In the genomic region with DNA sequence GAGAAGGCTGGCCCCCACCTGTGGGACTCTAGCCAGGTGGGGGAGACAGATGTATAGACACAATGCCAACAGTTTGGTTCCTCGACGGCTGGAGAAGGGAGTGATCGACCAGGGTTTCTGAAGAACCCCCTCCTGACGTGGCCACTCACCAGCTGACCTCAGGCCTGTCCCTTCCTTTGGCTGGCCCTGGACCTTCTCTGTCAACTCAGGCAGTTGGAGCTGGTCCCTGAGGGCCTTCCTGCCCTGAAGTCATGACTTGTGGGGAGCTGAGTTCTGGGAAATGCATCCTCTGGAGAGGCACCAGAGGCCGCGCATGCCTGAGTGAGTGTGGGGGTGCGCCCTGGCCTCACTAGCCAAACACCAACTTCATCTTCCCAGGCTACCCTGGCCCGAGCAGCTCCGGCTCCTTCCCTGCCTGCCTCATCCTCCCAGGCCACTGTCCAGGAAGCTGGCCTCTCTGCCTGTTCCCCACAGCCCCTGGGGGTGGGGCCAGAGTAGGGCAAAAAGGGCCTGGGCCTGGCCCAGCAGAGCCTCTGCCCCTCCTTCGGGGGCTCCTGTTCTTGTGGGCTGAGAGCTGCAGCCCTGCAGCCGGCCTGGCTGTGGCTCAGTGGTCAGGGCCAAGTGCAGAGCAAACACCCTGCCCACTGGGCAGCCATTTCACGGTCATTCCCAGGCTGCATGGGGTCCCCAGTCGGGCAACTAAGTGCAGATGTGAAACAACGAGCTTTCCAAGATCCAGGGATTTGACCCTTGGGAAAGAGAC, we compare ENCODE assay signal across 10 cellular contexts. TPM values are rescaled to one million over a fixed set of nuclear protein-coding genes. Genes with fewer than 3 reads are reported as not detected.
DNase-seq lines count a peak whose midpoint lies in the region; ATAC-seq and TF ChIP-seq lines count a peak whose summit lies in the region.
"Had no signal": no experiment of that assay in that cellular context is flagged by ENCODE, and none has a peak within 500 bp of the region (broad histone marks: within the 10 kb centered on the region; RNA-seq: fewer than 3 reads in every experiment).

No MANE protein-coding gene starts in this region.

- TF ChIP-seq CTCF in HEK293 (tag by site-specific recombination; IDR thresholded peaks at IDR 0.05) (no peak), lower lobe of right lung (IDR thresholded peaks at IDR 0.05) (no peak), suprapubic skin (IDR thresholded peaks at IDR 0.05) (no peak)

- DNase-seq in lower lobe of right lung (no peak), suprapubic skin (ENCODE audit: low spot score in 2 of 2) (no peak), posterior cingulate gyrus (no peak), DMS 273 treated with DMSO at 0.1 percent for 48 hours (lab: John Stamatoyannopoulos, UW) (no peak)
- no peak for DNase-seq in activated T-cell treated with anti-CD3 and anti-CD28 coated beads, Interleukin-2, amount 50 U/mL, for 24 hours
- no peak for DNase-seq in activated effector memory CD4-positive, alpha-beta T cell treated with Interleukin-2 at 50 U/mL for 16 hours
- DNase-seq: central memory CD4-positive, alpha-beta T cell; MM.1S had no signal

- no peak overlapping the region for H3K4me3 Mint-ChIP-seq in activated T-cell treated with anti-CD3 and anti-CD28 coated beads, Interleukin-2, amount 50 U/mL, for 24 hours

- intact Hi-C loops in lower lobe of right lung (cut with DNase I) (no loop called here), posterior cingulate gyrus (cut with DNase I) (no loop called here)

- H3K27me3 ChIP-seq in lower lobe of right lung (ENCODE audit: low read depth) (no peaks in the 10 kb centered on the region), suprapubic skin (no peaks in the 10 kb centered on the region)

- CTCF ChIA-PET in HEK293 (lab: Yijun Ruan, JAX): interaction anchor here (0.6 to 1.4 kb wide), 7 partner anchors 8 to 218 kb away, joined by 3 to 11 read pairs (median 3); no protein-coding TSS in a partner anchor

- no peak for ATAC-seq in lower lobe of right lung

- no peaks in the 10 kb centered on the region for H3K9me3 Mint-ChIP-seq in activated T-cell treated with anti-CD3 and anti-CD28 coated beads, Interleukin-2, amount 50 U/mL, for 24 hours

- H3K27ac Mint-ChIP-seq in activated T-cell treated with anti-CD3 and anti-CD28 coated beads, Interleukin-2, amount 50 U/mL, for 24 hours: no peak overlapping the region

- no peaks in the 10 kb centered on the region for H3K36me3 ChIP-seq in HEK293 (ENCODE audit: control insufficient read depth in 2 of 2, insufficient read depth in 1 of 2, low read length in 2 of 2)
- no peaks in the 10 kb centered on the region for H3K36me3 ChIP-seq in lower lobe of right lung
- no peaks in the 10 kb centered on the region for H3K36me3 ChIP-seq in suprapubic skin

- 68% methylated on average over 12 of the region's 14 CpGs for WGBS in suprapubic skin

- TF ChIP-seq POLR2A in suprapubic skin (IDR thresholded peaks at IDR 0.05): no peak

- no peak for TF ChIP-seq EP300 in suprapubic skin (IDR thresholded peaks at IDR 0.05)

- H3K27ac ChIP-seq in HEK293 (ENCODE audit: extremely low read depth, low read depth, low read length): peak overlapping the region; percentile 16; the same call in 1 of the 2 replicates
- peak overlapping the region; percentile 65 for H3K27ac ChIP-seq in cingulate gyrus (ENCODE audit: low read depth, low read length)
- H3K27ac ChIP-seq in lower lobe of right lung: peak overlapping the region; percentile 77
- peak overlapping the region; percentile 13 for H3K27ac ChIP-seq in suprapubic skin

- H3K4me3 ChIP-seq in HEK293 (ENCODE audit: low read depth, low read length) (no peak overlapping the region), lower lobe of right lung (no peak overlapping the region), suprapubic skin (no peak overlapping the region)

- peaks cover 9% of the 10 kb centered on the region for H3K4me1 ChIP-seq in HEK293 (ENCODE audit: control insufficient read depth, insufficient read depth, low read length)
- peaks cover 60% of the 10 kb centered on the region for H3K4me1 ChIP-seq in lower lobe of right lung
- H3K4me1 ChIP-seq in suprapubic skin: peaks cover 29% of the 10 kb centered on the region

- no peaks in the 10 kb centered on the region for H3K36me3 Mint-ChIP-seq in activated T-cell treated with anti-CD3 and anti-CD28 coated beads, Interleukin-2, amount 50 U/mL, for 24 hours (ENCODE audit: low read depth)

- no peaks in the 10 kb centered on the region for H3K27me3 Mint-ChIP-seq in activated T-cell treated with anti-CD3 and anti-CD28 coated beads, Interleukin-2, amount 50 U/mL, for 24 hours

- H3K4me1 Mint-ChIP-seq in activated T-cell treated with anti-CD3 and anti-CD28 coated beads, Interleukin-2, amount 50 U/mL, for 24 hours (ENCODE audit: low read depth): peaks cover 21% of the 10 kb centered on the region

- H3K9me3 ChIP-seq in HEK293 (ENCODE audit: control insufficient read depth, insufficient read depth, low read depth, low read length) (no peaks in the 10 kb centered on the region), lower lobe of right lung (no peaks in the 10 kb centered on the region), suprapubic skin (no peaks in the 10 kb centered on the region)

- POLR2A ChIA-PET in HEK293 (lab: Yijun Ruan, JAX): interaction anchor here (0.5 to 3.2 kb wide), 3 partner anchors 21 to 70 kb away, joined by 3 to 13 read pairs (median 4); a partner anchor contains a TSS

TF ChIP-seq in HEK293, 187 proteins besides CTCF, POLR2A, EP300 and RAD21:
- no peak for TF ChIP-seq ZBTB21 (tag by site-specific recombination; IDR thresholded peaks at IDR 0.05)
- no peak for TF ChIP-seq ZNF214 (tag by site-specific recombination; IDR thresholded peaks at IDR 0.05; ENCODE audit: borderline replicate concordance)
- TF ChIP-seq IKZF3 (tag by site-specific recombination; IDR thresholded peaks at IDR 0.05): 0 out of 2 replicates have a peak, but pooled peaks have one; percentile 37
- TF ChIP-seq ZNF311 (tag by site-specific recombination; IDR thresholded peaks at IDR 0.05; ENCODE audit: borderline replicate concordance): no peak
- 0 out of 2 replicates have a peak, but pooled peaks have one; percentile 14 for TF ChIP-seq ZIC2 (tag by site-specific recombination; IDR thresholded peaks at IDR 0.05)
- no peak for TF ChIP-seq ZNF174 (tag by site-specific recombination; IDR thresholded peaks at IDR 0.05)
- no peak for TF ChIP-seq ZFHX2 (tag by site-specific recombination; conservative IDR thresholded peaks at IDR 0.05)
- no peak for TF ChIP-seq ZNF623 (tag by site-specific recombination; IDR thresholded peaks at IDR 0.05)
- peak; percentile 60 for TF ChIP-seq SCRT2 (tag by site-specific recombination; IDR thresholded peaks at IDR 0.05)

RNA-seq across cellular contexts. Expression of a gene that starts 23.6 kb away (rescaled TPM):
- 56.4 TPM for total RNA-seq in lower lobe of right lung
- 10 to 100 TPM; 50.7 to 73.5 (median 61.3) TPM for total RNA-seq in suprapubic skin

RNA-seq across cellular contexts. Expression of a gene that starts 49.0 kb away (rescaled TPM):
- total RNA-seq in lower lobe of right lung (13.2 TPM), suprapubic skin (10 to 100 TPM; 11.4 to 20.9 (median 14.0) TPM)

Comparison
In these comparisons a context has a peak if more than half of its experiments do, and no peak if none do; other contexts are left out.
1. H3K27ac ChIP-seq: peak in every context shown above with its lines; median percentile 77 in lower lobe of right lung; 65 in cingulate gyrus; 16 in HEK293; 13 in suprapubic skin.